ENCODE assay signal across 7 cellular contexts in genomic region chr1:18907021-18907913, GRCh38. TPM values are rescaled to one million over a fixed set of nuclear protein-coding genes. Genes with fewer than 3 reads are reported as not detected.
DNase-seq lines count a peak whose midpoint lies in the region; ATAC-seq and TF ChIP-seq lines count a peak whose summit lies in the region.

No MANE protein-coding gene starts in this region.

- POLR2A ChIA-PET in WTC11 (lab: Charles Lee), result interaction anchor here (1.2 kb wide), 1 partner anchor 43 kb away, joined by 4 read pairs; no protein-coding TSS in a partner anchor

- DNase-seq in GM10266 (ENCODE audit: extremely low spot score) (peak; percentile 70), NCI-H2029 (lab: John Stamatoyannopoulos, UW) (peak; percentile 28), WTC11 (ENCODE audit: low spot score) (peak; percentile 62), kidney glomerular epithelial cell (lab: John Stamatoyannopoulos, UW) (peak; percentile 53)
- peak; percentile 72 for DNase-seq in central memory CD4-positive, alpha-beta T cell
- peak; percentile 53 for DNase-seq in stimulated activated CD4-positive, alpha-beta T cell treated with anti-CD3 and anti-CD28 coated beads, Interleukin-2, amount 100 ng/mL, for 48 hours

- TF ChIP-seq CTCF in GM10266 (IDR thresholded peaks at IDR 0.05; ENCODE audit: control insufficient read depth, insufficient read depth, low read depth, missing control alignments), result peak; percentile 76
- peak; percentile 90 for TF ChIP-seq CTCF in WTC11 (IDR thresholded peaks at IDR 0.05)

- no peaks in the 10 kb centered on the region; the same call in 1 of the 2 replicates for H3K36me3 Mint-ChIP-seq in WTC11

- H3K9me3 Mint-ChIP-seq in WTC11, result no peaks in the 10 kb centered on the region

- CTCF ChIA-PET in WTC11 (lab: Charles Lee), result interaction anchor here (0.5 to 3.5 kb wide), 66 partner anchors 9 to 808 kb away, joined by 3 to 41 read pairs (median 5); partner anchors contain the start of genes IFFO2 and UBR4

- peak; percentile 56 for ATAC-seq in WTC11
- no peak for ATAC-seq in HG02870 (IDR thresholded peaks at IDR 0.05; ENCODE audit: unreplicated experiment)

- H3K4me3 Mint-ChIP-seq in WTC11, result no peak overlapping the region

- peaks cover 15% of the 10 kb centered on the region for H3K4me1 Mint-ChIP-seq in WTC11

- no peaks in the 10 kb centered on the region; the same call in 1 of the 2 replicates for H3K27me3 Mint-ChIP-seq in WTC11 (ENCODE audit: low read depth)

- peak overlapping the region; percentile 7; the same call in 1 of the 2 replicates for H3K27ac Mint-ChIP-seq in WTC11

TF ChIP-seq in WTC11, 78 proteins besides CTCF, POLR2A, EP300 and RAD21:
- TF ChIP-seq HMGA2 (CRISPR knock-in tag; IDR thresholded peaks at IDR 0.05) (no peak), FOXP1 (CRISPR knock-in tag; IDR thresholded peaks at IDR 0.05; ENCODE audit: borderline replicate concordance) (no peak), CBFB (CRISPR knock-in tag; IDR thresholded peaks at IDR 0.05; ENCODE audit: low read depth) (no peak), CREB1 (CRISPR knock-in tag; IDR thresholded peaks at IDR 0.05) (no peak), ETV6 (CRISPR knock-in tag; IDR thresholded peaks at IDR 0.05) (no peak), KAT7 (CRISPR knock-in tag; IDR thresholded peaks at IDR 0.05; ENCODE audit: borderline replicate concordance) (no peak), ZNF423 (CRISPR knock-in tag; IDR thresholded peaks at IDR 0.05) (no peak), ELF4 (CRISPR knock-in tag; IDR thresholded peaks at IDR 0.05; ENCODE audit: low read depth) (no peak)
- TF ChIP-seq, protein P1, sequence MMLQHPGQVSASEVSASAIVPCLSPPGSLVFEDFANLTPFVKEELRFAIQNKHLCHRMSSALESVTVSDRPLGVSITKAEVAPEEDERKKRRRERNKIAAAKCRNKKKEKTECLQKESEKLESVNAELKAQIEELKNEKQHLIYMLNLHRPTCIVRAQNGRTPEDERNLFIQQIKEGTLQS (CRISPR knock-in tag; conservative IDR thresholded peaks at IDR 0.05), result no peak
- TF ChIP-seq, protein P2, sequence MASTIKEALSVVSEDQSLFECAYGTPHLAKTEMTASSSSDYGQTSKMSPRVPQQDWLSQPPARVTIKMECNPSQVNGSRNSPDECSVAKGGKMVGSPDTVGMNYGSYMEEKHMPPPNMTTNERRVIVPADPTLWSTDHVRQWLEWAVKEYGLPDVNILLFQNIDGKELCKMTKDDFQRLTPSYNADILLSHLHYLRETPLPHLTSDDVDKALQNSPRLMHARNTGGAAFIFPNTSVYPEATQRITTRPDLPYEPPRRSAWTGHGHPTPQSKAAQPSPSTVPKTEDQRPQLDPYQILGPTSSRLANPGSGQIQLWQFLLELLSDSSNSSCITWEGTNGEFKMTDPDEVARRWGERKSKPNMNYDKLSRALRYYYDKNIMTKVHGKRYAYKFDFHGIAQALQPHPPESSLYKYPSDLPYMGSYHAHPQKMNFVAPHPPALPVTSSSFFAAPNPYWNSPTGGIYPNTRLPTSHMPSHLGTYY (CRISPR knock-in tag; IDR thresholded peaks at IDR 0.05), result no peak
TF ChIP-seq in WTC11: peak in this region for 0.

RNA-seq across cellular contexts. Expression of gene ALDH4A1, which starts 4.9 kb away (rescaled TPM):
- 31.0 to 37.5 TPM (median 36.2 TPM) in 3 replicates for total RNA-seq in WTC11 (2021)

RNA-seq across cellular contexts. Expression of gene TAS1R2, which starts 47.8 kb away (rescaled TPM):
- total RNA-seq in WTC11 (2021), result not detected in 3 replicates

RNA-seq across cellular contexts. Expression of gene IFFO2, which starts 49.2 kb away (rescaled TPM):
- total RNA-seq in WTC11 (2021), result 6.5 to 8.1 TPM (median 6.9 TPM) in 3 replicates
